Comparison of ENCODE assay signal across 9 cellular contexts in the genomic region with DNA sequence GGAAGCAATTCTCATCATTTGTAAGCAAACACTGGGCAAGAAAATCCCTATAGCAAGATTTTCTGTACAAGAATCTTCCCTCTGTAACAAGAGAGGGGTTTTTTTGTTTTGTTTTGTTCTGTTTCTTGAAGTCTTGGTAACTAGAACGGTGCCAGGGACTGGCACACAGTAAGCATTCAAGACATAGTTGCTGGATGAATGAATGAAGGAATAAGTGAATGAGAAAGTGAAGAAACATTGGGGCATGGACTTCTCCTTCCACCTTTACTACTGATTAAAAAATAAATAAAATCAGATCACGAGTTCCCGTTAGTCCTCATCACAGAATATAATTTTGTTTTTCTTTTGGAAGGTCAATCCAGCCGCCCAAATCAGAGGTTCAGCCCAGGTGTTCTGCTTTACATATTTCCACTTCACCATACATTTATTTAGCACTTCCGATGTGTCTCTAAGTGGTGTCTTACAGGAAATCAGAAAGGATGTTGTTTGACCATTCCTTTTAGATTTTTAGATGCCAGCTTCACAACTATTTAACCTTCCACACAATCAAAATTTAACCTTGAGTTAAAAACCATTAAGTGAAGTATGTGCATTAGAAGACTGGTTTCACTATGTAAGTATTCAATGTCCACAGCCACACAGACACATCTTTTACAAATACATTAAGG.
A peak's percentile ranks its signal among the peaks of the same experiment; 100 is the strongest.
DNase-seq lines count a peak whose midpoint lies in the region; ATAC-seq lines count a peak whose summit lies in the region.
"Had no signal": no experiment of that assay in that cellular context is flagged by ENCODE, and none has a peak within 500 bp of the region (broad histone marks: within the 10 kb centered on the region; RNA-seq: fewer than 3 reads in every experiment).

No MANE protein-coding gene starts in this region.

- H3K36me3 Mint-ChIP-seq in activated T-cell treated with anti-CD3 and anti-CD28 coated beads, Interleukin-2, amount 50 U/mL, for 4 hours (ENCODE audit: insufficient read depth) = no peaks in the 10 kb centered on the region
- H3K36me3 Mint-ChIP-seq in T-helper 17 cell (ENCODE audit: low read depth) = no peaks in the 10 kb centered on the region
- no peaks in the 10 kb centered on the region for H3K36me3 Mint-ChIP-seq in stimulated activated memory B cell treated with anti-CD40 and anti-IgM and Interleukin-4, amounts not matched to agents 10 μg/mL and 1 μg/mL and 100 μg/mL, for 72 hours

- H3K9me3 ChIP-seq in T-helper 17 cell (ENCODE audit: control insufficient read depth, low read length, poor library complexity, severe bottlenecking) = no peaks in the 10 kb centered on the region
- H3K9me3 ChIP-seq: SJCRH30 had no signal

- no peaks in the 10 kb centered on the region for H3K9me3 Mint-ChIP-seq in activated T-cell treated with anti-CD3 and anti-CD28 coated beads, Interleukin-2, amount 50 U/mL, for 4 hours
- no peaks in the 10 kb centered on the region for H3K9me3 Mint-ChIP-seq in stimulated activated memory B cell treated with anti-CD40 and anti-IgM and Interleukin-4, amounts not matched to agents 10 μg/mL and 1 μg/mL and 100 μg/mL, for 72 hours

- H3K4me1 Mint-ChIP-seq in activated T-cell treated with anti-CD3 and anti-CD28 coated beads, Interleukin-2, amount 50 U/mL, for 4 hours (ENCODE audit: low read depth) = peaks cover 15% of the 10 kb centered on the region
- peaks cover 6% of the 10 kb centered on the region for H3K4me1 Mint-ChIP-seq in T-helper 17 cell
- H3K4me1 Mint-ChIP-seq in stimulated activated memory B cell treated with anti-CD40 and anti-IgM and Interleukin-4, amounts not matched to agents 10 μg/mL and 1 μg/mL and 100 μg/mL, for 72 hours = peaks cover 31% of the 10 kb centered on the region

- no peaks in the 10 kb centered on the region for H3K27me3 Mint-ChIP-seq in activated T-cell treated with anti-CD3 and anti-CD28 coated beads, Interleukin-2, amount 50 U/mL, for 4 hours (ENCODE audit: low read depth)
- peaks cover 7% of the 10 kb centered on the region for H3K27me3 Mint-ChIP-seq in T-helper 17 cell
- no peaks in the 10 kb centered on the region for H3K27me3 Mint-ChIP-seq in stimulated activated memory B cell treated with anti-CD40 and anti-IgM and Interleukin-4, amounts not matched to agents 10 μg/mL and 1 μg/mL and 100 μg/mL, for 72 hours

- ATAC-seq in activated T-cell treated with anti-CD3 and anti-CD28 coated beads, Interleukin-2, amount 50 U/mL, for 4 hours = peak; percentile 25 to 26
- ATAC-seq in HG03025 (IDR thresholded peaks at IDR 0.05; ENCODE audit: low FRiP score, unreplicated experiment) (peak; percentile 10), T-helper 17 cell (no peak)
- ATAC-seq in stimulated activated memory B cell treated with anti-CD40 and anti-IgM and Interleukin-4, amounts not matched to agents 10 μg/mL and 1 μg/mL and 100 μg/mL, for 72 hours = peak; percentile 73

- no peak overlapping the region for H3K4me3 Mint-ChIP-seq in activated T-cell treated with anti-CD3 and anti-CD28 coated beads, Interleukin-2, amount 50 U/mL, for 4 hours
- H3K4me3 Mint-ChIP-seq in T-helper 17 cell = no peak overlapping the region
- peak overlapping the region; percentile 46 for H3K4me3 Mint-ChIP-seq in stimulated activated memory B cell treated with anti-CD40 and anti-IgM and Interleukin-4, amounts not matched to agents 10 μg/mL and 1 μg/mL and 100 μg/mL, for 72 hours

- H3K27ac Mint-ChIP-seq in T-helper 17 cell = peak overlapping the region; percentile 2
- peak overlapping the region; percentile 89 for H3K27ac Mint-ChIP-seq in stimulated activated memory B cell treated with anti-CD40 and anti-IgM and Interleukin-4, amounts not matched to agents 10 μg/mL and 1 μg/mL and 100 μg/mL, for 72 hours

- no peak for DNase-seq in activated T-cell treated with anti-CD3 and anti-CD28 coated beads, Interleukin-2, amount 50 U/mL, for 4 hours
- DNase-seq in activated T-cell treated with anti-CD3 and anti-CD28 coated beads, Interleukin-2, amount 50 U/mL, for 48 hours = no peak
- DNase-seq in T-helper 17 cell = no peak
- DNase-seq in activated CD4-positive, alpha-beta T cell treated with anti-CD3 and anti-CD28 coated beads for 48 hours = no peak
- DNase-seq in central memory CD4-positive, alpha-beta T cell = no peak
- DNase-seq in NCI-H345 treated with DMSO at 0.1 percent for 48 hours (lab: John Stamatoyannopoulos, UW; ENCODE audit: unreplicated experiment) = no peak
- DNase-seq: SJCRH30 had no signal
